Comparison of ENCODE assay signal across 18 cellular contexts in the genomic region with DNA sequence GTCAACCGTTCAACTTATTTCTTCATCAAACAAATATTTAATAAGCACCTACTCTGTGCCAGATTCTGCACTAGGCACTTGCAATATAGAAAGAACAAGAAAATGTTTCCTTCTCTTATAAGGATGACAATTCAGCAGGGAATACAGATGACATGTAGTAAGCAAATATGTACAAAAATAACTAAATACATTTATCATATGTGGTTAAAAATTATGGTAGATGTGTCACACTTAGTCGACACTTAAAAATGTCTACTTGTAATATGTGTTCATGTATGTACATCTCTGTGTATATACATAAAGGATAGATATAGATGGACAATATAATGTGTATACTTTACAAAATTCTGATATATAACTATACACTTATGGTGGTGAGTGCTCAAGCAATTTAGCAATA.
"Had no signal": no experiment of that assay in that cellular context is flagged by ENCODE, and none has a peak within 500 bp of the region (broad histone marks: within the 10 kb centered on the region; RNA-seq: fewer than 3 reads in every experiment).

No MANE protein-coding gene starts in this region.

- H3K4me1 ChIP-seq: SJCRH30 had no signal

- DNase-seq: NCI-H1092 treated with DMSO at 0.1 percent for 48 hours, NCI-H1436, NCI-H187, NCI-H2029, NCI-H2081 treated with DMSO at 0.1 percent for 48 hours, NCI-H2171, NCI-H226, NCI-H446, NCI-H510A, NCI-H524 treated with DMSO at 0.1 percent for 48 hours, NCI-H69, NCI-H774, SHP77 treated with DMSO at 0.1 percent for 48 hours, SJCRH30 had no signal

- H3K36me3 ChIP-seq: SJCRH30 had no signal

- H3K9me3 ChIP-seq: SJCRH30 had no signal

- H3K27me3 ChIP-seq: SJCRH30 had no signal

- ATAC-seq: Panc1, Right ventricle myocardium inferior, SK-N-SH treated with all-trans-retinoic acid at 6 μM for 48 hours had no signal

- H3K4me3 ChIP-seq: SJCRH30 had no signal

- H3K27ac ChIP-seq: RWPE1, SJCRH30 had no signal
